In the genomic region with DNA sequence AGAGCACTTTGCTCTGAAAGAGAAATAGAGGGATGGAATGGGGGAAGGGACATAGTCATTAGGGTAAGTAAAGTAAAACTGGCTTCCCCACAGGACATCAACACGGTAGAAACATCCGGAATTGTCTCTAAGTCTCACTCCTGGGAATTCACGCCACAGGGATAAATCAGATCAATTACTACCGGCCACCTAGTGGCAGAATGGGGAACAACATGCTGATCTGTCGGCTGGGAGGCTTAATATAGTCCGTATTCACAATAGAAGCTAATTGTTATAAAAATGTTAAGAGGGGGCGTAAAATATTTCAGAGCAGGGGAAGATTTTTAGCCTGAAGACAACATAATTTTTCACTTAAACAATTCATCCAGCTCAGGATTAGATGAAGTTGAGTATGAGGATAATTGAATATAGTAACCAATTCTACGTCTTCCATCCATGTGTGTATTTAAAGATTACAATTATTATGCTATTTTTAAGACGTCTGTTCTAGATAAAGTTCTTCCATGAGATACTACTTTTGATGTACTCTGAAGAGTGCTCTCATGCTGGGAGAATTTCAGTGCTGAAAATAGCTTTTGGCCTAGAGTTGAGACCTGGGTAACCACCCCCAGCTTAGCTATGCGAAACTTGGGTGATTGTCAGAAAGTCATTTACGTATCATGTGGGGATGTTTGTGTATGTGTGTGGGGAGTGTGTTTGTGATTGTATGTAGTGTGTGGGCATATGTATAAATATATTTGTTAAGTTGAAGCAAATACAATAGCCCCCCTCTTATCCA, we compare ENCODE assay signal across 8 cellular contexts.
DNase-seq lines count a peak whose midpoint lies in the region; ATAC-seq and TF ChIP-seq lines count a peak whose summit lies in the region.

No MANE protein-coding gene starts in this region.

- DNase-seq in Right ventricle myocardium inferior (ENCODE audit: missing footprints): no peak
- no peak for DNase-seq in cardiac septum (ENCODE audit: low spot score)
- peak; percentile 29 for DNase-seq in NCI-H460 (ENCODE audit: extremely low read depth, low read depth)
- DNase-seq in dorsolateral prefrontal cortex: peak in 4 of 10 donors; percentile 36 to 58 (median 46)
- DNase-seq in NCI-H2227 (lab: John Stamatoyannopoulos, UW; ENCODE audit: unreplicated experiment): no peak

- no peak overlapping the region for H3K27ac ChIP-seq in dorsolateral prefrontal cortex

- H3K9me3 Mint-ChIP-seq in nephron: peaks cover 2% of the 10 kb centered on the region

- H3K27ac Mint-ChIP-seq in nephron: peak overlapping the region in 2 of 3 experiments; percentile 39 to 48

- TF ChIP-seq CTCF in dorsolateral prefrontal cortex (IDR thresholded peaks at IDR 0.05 in 54 of 56, conservative IDR thresholded peaks at IDR 0.05 in 2 of 56; ENCODE audit: low read depth in 1 of 56, partially characterized antibody in 56 of 56): peak; percentile 49 to 83 (median 72)
- TF ChIP-seq CTCF in nephron (IDR thresholded peaks at IDR 0.05; ENCODE audit: unreplicated experiment in 3 of 3): peak; percentile 57 to 71 (median 66)

- H3K4me3 ChIP-seq in dorsolateral prefrontal cortex: no peak overlapping the region

- intact Hi-C loops in Right ventricle myocardium inferior (cut with DNase I): loop anchor here (5.0 kb wide), 1 partner anchor 167 kb away; no protein-coding TSS in a partner anchor
- intact Hi-C loops in cardiac septum (cut with DNase I): loop anchor here (2.0 kb wide), 1 partner anchor 166 kb away; no protein-coding TSS in a partner anchor
- intact Hi-C loops in dorsolateral prefrontal cortex (cut with DNase I): loop anchor here in 1 of 2 donors (5.0 to 10.0 kb wide), 2 partner anchors 164 to 302 kb away; no protein-coding TSS in a partner anchor

- H3K27me3 Mint-ChIP-seq in nephron (ENCODE audit: low read depth): no peaks in the 10 kb centered on the region

- H3K36me3 Mint-ChIP-seq in nephron (ENCODE audit: low read depth): no peaks in the 10 kb centered on the region

- H3K4me1 Mint-ChIP-seq in nephron: peaks cover 25% of the 10 kb centered on the region

- H3K4me3 Mint-ChIP-seq in nephron: no peak overlapping the region

- ATAC-seq in Right ventricle myocardium inferior (peak; percentile 62), HG02642 (IDR thresholded peaks at IDR 0.05; ENCODE audit: poor library complexity, unreplicated experiment) (no peak), GM19467 (IDR thresholded peaks at IDR 0.05; ENCODE audit: unreplicated experiment) (no peak)

- H3K27me3 ChIP-seq in dorsolateral prefrontal cortex: no peaks in the 10 kb centered on the region
